In the genomic region with DNA sequence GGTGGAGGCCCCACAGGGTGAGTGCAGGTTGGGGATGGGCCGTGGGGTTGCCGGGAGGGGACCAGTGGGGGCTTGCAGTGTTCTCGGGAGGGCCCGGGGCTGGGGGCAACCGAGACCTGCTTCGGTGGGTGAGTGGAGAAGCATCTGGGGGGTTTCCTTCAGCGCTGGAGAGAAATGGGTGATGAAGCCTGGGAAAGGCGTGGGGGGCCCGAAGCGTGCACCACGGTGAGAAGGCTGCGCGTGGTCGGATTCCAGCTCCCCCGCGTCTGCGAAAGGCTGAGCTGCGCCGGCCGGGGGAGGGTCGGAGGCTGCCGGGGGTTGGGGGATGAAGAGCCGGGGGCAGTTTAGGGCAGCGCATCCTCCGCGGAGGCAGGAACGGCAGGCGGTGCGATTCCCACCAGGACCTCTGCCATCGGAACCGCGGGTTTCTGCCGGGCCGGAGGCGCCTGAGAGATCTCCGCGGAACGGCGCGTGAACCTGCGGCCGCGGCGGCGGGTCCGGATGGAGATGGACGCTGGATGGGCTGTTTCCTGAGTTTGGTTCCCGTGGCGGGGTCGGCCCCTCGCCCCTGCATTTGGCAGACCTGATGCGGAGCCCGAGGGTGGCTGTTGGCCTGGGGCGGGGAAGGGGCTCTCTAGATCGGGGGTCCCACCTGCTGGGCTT, we compare ENCODE assay signal across 2 cellular contexts.
TF ChIP-seq lines count a peak whose summit lies in the region.

No MANE protein-coding gene starts in this region.

TF ChIP-seq in GM23338, 12 proteins besides CTCF, POLR2A, EP300 and RAD21:
- no peak for TF ChIP-seq NANOG (IDR thresholded peaks at IDR 0.05; ENCODE audit: borderline replicate concordance)
- TF ChIP-seq STAT1 (IDR thresholded peaks at IDR 0.05; ENCODE audit: unreplicated experiment): no peak
- no peak for TF ChIP-seq REST (IDR thresholded peaks at IDR 0.05; ENCODE audit: unreplicated experiment)
- no peak for TF ChIP-seq EZH2phosphoT487 (IDR thresholded peaks at IDR 0.05; ENCODE audit: unreplicated experiment)
- TF ChIP-seq JUNB (IDR thresholded peaks at IDR 0.05; ENCODE audit: unreplicated experiment): no peak
- TF ChIP-seq POLR2AphosphoS5 (IDR thresholded peaks at IDR 0.05; ENCODE audit: low read depth): no peak
- TF ChIP-seq EZH2 (IDR thresholded peaks at IDR 0.05; ENCODE audit: low read depth, unreplicated experiment): no peak

TF ChIP-seq in H1, 55 proteins besides CTCF, POLR2A, EP300 and RAD21:
- TF ChIP-seq NANOG (IDR thresholded peaks at IDR 0.05; ENCODE audit: insufficient read depth, low read depth, low read length, poor library complexity, severe bottlenecking) (no peak), ZNF274 (IDR thresholded peaks at IDR 0.05; ENCODE audit: borderline replicate concordance, extremely low read depth, low read length) (no peak), RBBP5 (IDR thresholded peaks at IDR 0.05; ENCODE audit: borderline replicate concordance, low read depth, low read length) (no peak), BRCA1 (IDR thresholded peaks at IDR 0.05; ENCODE audit: low read depth, low read length) (no peak), SUZ12 (IDR thresholded peaks at IDR 0.05; ENCODE audit: low read length) (no peak)
